ENCODE assay signal across 15 cellular contexts in the genomic region with DNA sequence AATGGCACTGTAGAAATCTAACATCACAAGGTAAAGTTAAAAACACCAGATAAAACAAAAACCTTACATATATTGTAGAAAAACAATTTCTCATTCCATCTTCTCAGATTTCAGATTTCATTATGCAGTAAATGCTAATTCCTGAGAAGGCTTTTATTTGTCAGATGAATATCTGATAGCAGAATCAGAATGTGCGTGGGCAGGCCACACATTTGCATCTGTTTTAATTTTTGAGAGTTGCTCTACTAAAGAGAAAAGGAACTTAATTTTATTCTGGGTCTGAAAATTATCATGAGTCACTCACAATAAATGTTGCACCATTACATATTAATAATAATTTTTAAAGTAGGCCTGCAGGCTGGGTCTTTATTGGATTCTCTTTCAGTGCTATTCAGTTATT.
DNase-seq lines count a peak whose midpoint lies in the region; ATAC-seq lines count a peak whose summit lies in the region.
"Had no signal": no experiment of that assay in that cellular context is flagged by ENCODE, and none has a peak within 500 bp of the region (broad histone marks: within the 10 kb centered on the region; RNA-seq: fewer than 3 reads in every experiment).

No MANE protein-coding gene starts in this region.

- no peaks in the 10 kb centered on the region for H3K36me3 Mint-ChIP-seq in activated CD8-positive, alpha-beta T cell treated with anti-CD3 and anti-CD28 coated beads, Interleukin-2, amount 10 ng/mL, durations not matched to agents 7 days and 5 days (ENCODE audit: low read depth)
- H3K36me3 Mint-ChIP-seq: CD8-positive, alpha-beta T cell had no signal

- H3K4me3 Mint-ChIP-seq in activated CD8-positive, alpha-beta T cell treated with anti-CD3 and anti-CD28 coated beads, Interleukin-2, amount 10 ng/mL, durations not matched to agents 7 days and 5 days, result no peak overlapping the region
- H3K4me3 Mint-ChIP-seq: B cell; CD4-positive, alpha-beta T cell; CD8-positive, alpha-beta T cell had no signal

- CTCF ChIA-PET in activated CD8-positive, alpha-beta T cell treated with anti-CD3 and anti-CD28 coated beads, Interleukin-2, amount 10 ng/mL, durations not matched to agents 7 days and 5 days (lab: Charles Lee), result no interaction called here

- no peaks in the 10 kb centered on the region for H3K27me3 Mint-ChIP-seq in activated CD8-positive, alpha-beta T cell treated with anti-CD3 and anti-CD28 coated beads, Interleukin-2, amount 10 ng/mL, durations not matched to agents 7 days and 5 days (ENCODE audit: low read depth)
- H3K27me3 Mint-ChIP-seq: B cell; CD4-positive, alpha-beta T cell had no signal

- peak; percentile 24 for DNase-seq in Ammon's horn (ENCODE audit: low spot score)
- peak; percentile 53 for DNase-seq in NCI-H526 treated with DMSO at 0.1 percent for 48 hours (lab: John Stamatoyannopoulos, UW)
- peak in 36 of 42 donors; percentile 3 to 79 (median 41) for DNase-seq in head of caudate nucleus
- DNase-seq in activated CD8-positive, alpha-beta T cell treated with anti-CD3 and anti-CD28 coated beads, Interleukin-2, amount 10 ng/mL, durations not matched to agents 7 days and 5 days, result no peak
- DNase-seq in T-helper 1 cell, result no peak
- DNase-seq in activated naive CD4-positive, alpha-beta T cell treated with Interleukin-2 at 50 U/mL for 16 hours, result no peak
- DNase-seq: 8988T; Caco-2; Calu3; CD4-positive, alpha-beta T cell; CD8-positive, alpha-beta T cell; DMS79 treated with DMSO at 0.1 percent for 48 hours; GF-D8 had no signal

- intact Hi-C loops in head of caudate nucleus (cut with DNase I), result no loop called here

- H3K4me1 Mint-ChIP-seq in activated CD8-positive, alpha-beta T cell treated with anti-CD3 and anti-CD28 coated beads, Interleukin-2, amount 10 ng/mL, durations not matched to agents 7 days and 5 days (ENCODE audit: low read depth), result no peaks in the 10 kb centered on the region
- H3K4me1 Mint-ChIP-seq: B cell had no signal

- POLR2A ChIA-PET in activated CD8-positive, alpha-beta T cell treated with anti-CD3 and anti-CD28 coated beads, Interleukin-2, amount 10 ng/mL, durations not matched to agents 7 days and 5 days (lab: Charles Lee), result no interaction called here

- no peak overlapping the region for H3K27ac Mint-ChIP-seq in activated CD8-positive, alpha-beta T cell treated with anti-CD3 and anti-CD28 coated beads, Interleukin-2, amount 10 ng/mL, durations not matched to agents 7 days and 5 days
- H3K27ac Mint-ChIP-seq: B cell; CD4-positive, alpha-beta T cell; CD8-positive, alpha-beta T cell had no signal

- ATAC-seq in activated CD8-positive, alpha-beta T cell treated with anti-CD3 and anti-CD28 coated beads, Interleukin-2, amount 10 ng/mL, durations not matched to agents 7 days and 5 days, result no peak
- no peak for ATAC-seq in GM18870 (IDR thresholded peaks at IDR 0.05; ENCODE audit: unreplicated experiment)
- ATAC-seq: CD8-positive, alpha-beta T cell had no signal

- peaks cover 6% of the 10 kb centered on the region for H3K9me3 Mint-ChIP-seq in activated CD8-positive, alpha-beta T cell treated with anti-CD3 and anti-CD28 coated beads, Interleukin-2, amount 10 ng/mL, durations not matched to agents 7 days and 5 days (ENCODE audit: insufficient read depth)
- H3K9me3 Mint-ChIP-seq: CD8-positive, alpha-beta T cell had no signal

Comparison
In these comparisons a context has a peak if more than half of its experiments do, and no peak if none do; other contexts are left out.
1. DNase-seq: peak in Ammon's horn (single experiment), NCI-H526 treated with DMSO at 0.1 percent for 48 hours (single experiment) and head of caudate nucleus (36 of 42); none in activated CD8-positive, alpha-beta T cell treated with anti-CD3 and anti-CD28 coated beads, Interleukin-2, amount 10 ng/mL, durations not matched to agents 7 days and 5 days (single experiment), T-helper 1 cell (0 of 5) and activated naive CD4-positive, alpha-beta T cell treated with Interleukin-2 at 50 U/mL for 16 hours (single experiment).